In the genomic region with DNA sequence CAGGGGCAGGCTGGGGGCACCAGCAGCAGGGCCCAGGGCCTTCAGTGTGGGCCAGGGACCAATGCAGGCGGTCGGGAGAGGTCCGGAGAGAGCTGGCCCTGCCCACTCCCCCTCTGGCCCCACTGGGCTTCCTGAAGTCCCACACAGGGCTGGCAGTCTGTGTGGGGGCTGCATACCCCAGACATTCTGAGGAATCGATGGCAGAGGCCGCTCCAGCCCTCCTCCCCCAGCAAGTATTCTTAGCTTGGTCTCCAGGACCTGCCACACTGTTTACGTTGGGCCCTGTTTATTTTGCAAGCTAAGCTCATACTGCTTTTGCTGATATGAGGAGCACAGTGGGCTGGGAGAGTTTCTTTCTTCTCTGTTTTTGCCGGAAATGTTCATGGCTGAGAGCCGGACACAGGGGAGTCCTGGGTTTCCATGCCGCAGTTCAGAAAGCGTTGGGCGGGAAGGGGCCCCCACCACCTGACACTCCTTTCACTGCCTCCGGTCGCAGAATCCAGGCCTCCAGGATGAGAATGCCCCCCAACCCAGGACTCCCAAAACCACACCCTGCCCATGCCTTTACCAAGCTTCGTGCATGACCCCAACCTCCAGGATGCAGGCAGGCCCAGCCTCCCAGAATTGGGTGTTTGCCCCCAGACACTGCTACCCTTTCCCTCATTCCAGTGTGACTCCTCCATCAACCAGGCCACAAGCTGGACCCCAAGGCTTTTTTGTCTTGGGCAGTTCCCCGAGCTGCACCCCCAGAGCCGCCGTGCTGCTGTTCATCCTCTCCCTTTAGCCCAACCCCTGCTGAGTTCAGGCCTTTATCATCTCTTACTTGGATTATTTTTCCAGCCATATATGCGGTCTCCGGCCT, we compare ENCODE assay signal across 11 cellular contexts.
DNase-seq lines count a peak whose midpoint lies in the region; ATAC-seq and TF ChIP-seq lines count a peak whose summit lies in the region.
"Had no signal": no experiment of that assay in that cellular context is flagged by ENCODE, and none has a peak within 500 bp of the region (broad histone marks: within the 10 kb centered on the region; RNA-seq: fewer than 3 reads in every experiment).

No MANE protein-coding gene starts in this region.

- peaks cover 39 to 58% (median 53%) of the 10 kb centered on the region in 10 experiments for H3K4me1 ChIP-seq in BLaER1 treated with 17β-estradiol and CSF1 and Interleukin-3, amounts not matched to agents 10 nM and 100 nM
- peaks cover 30 to 49% (median 43%) of the 10 kb centered on the region in 9 donors for H3K4me1 ChIP-seq in heart right ventricle

- TF ChIP-seq CTCF in heart right ventricle (IDR thresholded peaks at IDR 0.05), result no peak
- no peak for TF ChIP-seq CTCF in osteocyte (IDR thresholded peaks at IDR 0.05)

- H3K4me3 ChIP-seq in BLaER1 treated with 17β-estradiol and CSF1 and Interleukin-3, amounts not matched to agents 10 nM and 100 nM, result no peak overlapping the region
- H3K4me3 ChIP-seq in heart right ventricle, result no peak overlapping the region

- WGBS in heart right ventricle, 2 donors, result 67 to 74% methylated on average over 19 of the region's 19 CpGs

- no peak overlapping the region for H3K27ac ChIP-seq in BLaER1 treated with 17β-estradiol and CSF1 and Interleukin-3, amounts not matched to agents 10 nM and 100 nM
- H3K27ac ChIP-seq in heart right ventricle, result peak overlapping the region in 6 of 10 donors; percentile 11 to 89 (median 58)
- H3K27ac ChIP-seq: C4-2B had no signal

- ATAC-seq in heart right ventricle (no peak), GM21723 (IDR thresholded peaks at IDR 0.05; ENCODE audit: unreplicated experiment) (no peak)

- peak; percentile 7 for DNase-seq in activated CD4-positive, alpha-beta memory T cell treated with anti-CD3 and anti-CD28 coated beads, Interleukin-2, amount 10 ng/mL, durations not matched to agents 7 days and 5 days
- DNase-seq in heart right ventricle (peak; percentile 10 to 34), osteocyte (ENCODE audit: extremely low spot score, unreplicated experiment) (peak; percentile 81), SW480 (ENCODE audit: low spot score) (no peak), EL (no peak), middle frontal gyrus (ENCODE audit: extremely low spot score, low spot score) (no peak)
- DNase-seq: NCI-H1105 treated with DMSO at 0.1 percent for 48 hours had no signal

- no peak overlapping the region for H3K9ac ChIP-seq in BLaER1 treated with 17β-estradiol and CSF1 and Interleukin-3, amounts not matched to agents 10 nM and 100 nM

- intact Hi-C loops in heart right ventricle (cut with DNase I), result loop anchor here in 4 of 10 donors (5.0 to 10.0 kb wide), 3 partner anchors 51 to 227 kb away; partner anchors contain the start of gene CDKN1C (in 4 of the 4)

- no peaks in the 10 kb centered on the region for H3K36me3 Mint-ChIP-seq in activated CD4-positive, alpha-beta memory T cell treated with anti-CD3 and anti-CD28 coated beads, Interleukin-2, amount 10 ng/mL, durations not matched to agents 7 days and 5 days (ENCODE audit: low read depth)
- peaks cover under 1% of the 10 kb centered on the region for H3K36me3 Mint-ChIP-seq in osteocyte (ENCODE audit: unreplicated experiment)

- H3K4me3 Mint-ChIP-seq in activated CD4-positive, alpha-beta memory T cell treated with anti-CD3 and anti-CD28 coated beads, Interleukin-2, amount 10 ng/mL, durations not matched to agents 7 days and 5 days, result no peak overlapping the region
- H3K4me3 Mint-ChIP-seq in osteocyte (ENCODE audit: unreplicated experiment), result no peak overlapping the region
- H3K4me3 Mint-ChIP-seq: activated naive CD4-positive, alpha-beta T cell treated with anti-CD3 and anti-CD28 coated beads, Interleukin-2, amount 50 U/mL, for 24 hours had no signal

- peaks cover 8% of the 10 kb centered on the region for H3K27me3 Mint-ChIP-seq in activated CD4-positive, alpha-beta memory T cell treated with anti-CD3 and anti-CD28 coated beads, Interleukin-2, amount 10 ng/mL, durations not matched to agents 7 days and 5 days
- H3K27me3 Mint-ChIP-seq in osteocyte (ENCODE audit: unreplicated experiment), result peaks cover 41% of the 10 kb centered on the region
- H3K27me3 Mint-ChIP-seq: activated naive CD4-positive, alpha-beta T cell treated with anti-CD3 and anti-CD28 coated beads, Interleukin-2, amount 50 U/mL, for 24 hours had no signal

- no peaks in the 10 kb centered on the region; a peak in 1 of 22 replicates for H3K36me3 ChIP-seq in BLaER1 treated with 17β-estradiol and CSF1 and Interleukin-3, amounts not matched to agents 10 nM and 100 nM
- no peaks in the 10 kb centered on the region for H3K36me3 ChIP-seq in heart right ventricle

- peaks cover 0 to 23% (median 0%) of the 10 kb centered on the region in 11 experiments; a peak in 2 of 22 replicates for H3K27me3 ChIP-seq in BLaER1 treated with 17β-estradiol and CSF1 and Interleukin-3, amounts not matched to agents 10 nM and 100 nM
- no peaks in the 10 kb centered on the region for H3K27me3 ChIP-seq in heart right ventricle

- POLR2A ChIA-PET in activated CD4-positive, alpha-beta memory T cell treated with anti-CD3 and anti-CD28 coated beads, Interleukin-2, amount 10 ng/mL, durations not matched to agents 7 days and 5 days (lab: Charles Lee), result no interaction called here

- no peaks in the 10 kb centered on the region for H3K4me1 Mint-ChIP-seq in activated CD4-positive, alpha-beta memory T cell treated with anti-CD3 and anti-CD28 coated beads, Interleukin-2, amount 10 ng/mL, durations not matched to agents 7 days and 5 days
- H3K4me1 Mint-ChIP-seq in osteocyte (ENCODE audit: unreplicated experiment), result peaks cover 11% of the 10 kb centered on the region

- CTCF ChIA-PET in activated CD4-positive, alpha-beta memory T cell treated with anti-CD3 and anti-CD28 coated beads, Interleukin-2, amount 10 ng/mL, durations not matched to agents 7 days and 5 days (lab: Charles Lee), result no interaction called here

- peaks cover 0 to 17% (median 0%) of the 10 kb centered on the region in 11 experiments; a peak in 7 of 22 replicates for H4K20me1 ChIP-seq in BLaER1 treated with 17β-estradiol and CSF1 and Interleukin-3, amounts not matched to agents 10 nM and 100 nM

- no peaks in the 10 kb centered on the region for H3K9me3 Mint-ChIP-seq in activated CD4-positive, alpha-beta memory T cell treated with anti-CD3 and anti-CD28 coated beads, Interleukin-2, amount 10 ng/mL, durations not matched to agents 7 days and 5 days
- peaks cover 16% of the 10 kb centered on the region for H3K9me3 Mint-ChIP-seq in osteocyte (ENCODE audit: unreplicated experiment)
- H3K9me3 Mint-ChIP-seq: activated naive CD4-positive, alpha-beta T cell treated with anti-CD3 and anti-CD28 coated beads, Interleukin-2, amount 50 U/mL, for 24 hours had no signal

- H3K27ac Mint-ChIP-seq in activated CD4-positive, alpha-beta memory T cell treated with anti-CD3 and anti-CD28 coated beads, Interleukin-2, amount 10 ng/mL, durations not matched to agents 7 days and 5 days, result no peak overlapping the region
- no peak overlapping the region for H3K27ac Mint-ChIP-seq in osteocyte (ENCODE audit: unreplicated experiment)
- H3K27ac Mint-ChIP-seq: activated naive CD4-positive, alpha-beta T cell treated with anti-CD3 and anti-CD28 coated beads, Interleukin-2, amount 50 U/mL, for 24 hours had no signal

- H3K4me2 ChIP-seq in BLaER1 treated with 17β-estradiol and CSF1 and Interleukin-3, amounts not matched to agents 10 nM and 100 nM, result peak overlapping the region in 9 of 11 experiments; percentile 86 to 99 (median 96); a peak in 11 of 22 replicates

- peaks cover 0 to 10% (median 8%) of the 10 kb centered on the region in 11 experiments; a peak in 19 of 22 replicates for H3K9me3 ChIP-seq in BLaER1 treated with 17β-estradiol and CSF1 and Interleukin-3, amounts not matched to agents 10 nM and 100 nM (replicated peaks in 1 of 11)
- H3K9me3 ChIP-seq in heart right ventricle, result peaks cover 0 to 7% (median 0%) of the 10 kb centered on the region in 11 donors

Comparison
In these comparisons a context has a peak if more than half of its experiments do, and no peak if none do; other contexts are left out.
1. H3K27ac ChIP-seq: peak in heart right ventricle (6 of 10); none in BLaER1 treated with 17β-estradiol and CSF1 and Interleukin-3, amounts not matched to agents 10 nM and 100 nM (0 of 11).
2. DNase-seq: peak in activated CD4-positive, alpha-beta memory T cell treated with anti-CD3 and anti-CD28 coated beads, Interleukin-2, amount 10 ng/mL, durations not matched to agents 7 days and 5 days (single experiment), heart right ventricle (2 of 2) and osteocyte (single experiment); none in SW480 (single experiment), EL (single experiment) and middle frontal gyrus (single experiment).